24 cellular contexts compared by ENCODE assay signal in the genomic region with DNA sequence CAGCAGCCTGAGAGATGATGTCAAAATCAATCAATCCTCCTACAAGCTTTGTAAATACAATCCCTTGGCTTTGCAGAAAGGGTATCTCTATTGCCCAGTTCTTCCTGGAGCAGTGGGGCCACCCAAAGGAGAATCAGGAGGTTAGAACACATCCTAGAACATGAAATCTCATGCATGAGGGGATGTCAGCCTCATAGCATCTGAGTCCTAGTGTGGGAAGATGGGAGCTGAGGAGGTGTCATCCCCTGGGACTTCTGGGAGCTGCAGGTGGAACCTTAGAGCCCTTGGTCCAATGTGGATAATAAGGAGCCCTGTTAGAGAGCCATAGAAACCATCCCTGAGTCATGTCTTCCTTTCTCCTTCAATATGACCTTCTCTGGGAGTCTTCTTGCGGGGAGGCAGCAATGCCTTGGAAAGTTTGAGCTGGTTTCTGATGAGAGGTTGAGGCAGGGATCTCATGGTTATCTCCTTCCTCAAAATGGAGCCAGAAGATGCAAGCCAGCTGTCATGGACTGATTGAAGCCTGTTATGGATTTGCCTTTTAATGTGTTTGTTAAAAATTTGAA.
"Had no signal": no experiment of that assay in that cellular context is flagged by ENCODE, and none has a peak within 500 bp of the region (broad histone marks: within the 10 kb centered on the region; RNA-seq: fewer than 3 reads in every experiment).

No MANE protein-coding gene starts in this region.

- H3K4me2 ChIP-seq: hepatocyte had no signal

- H3K27ac ChIP-seq: hepatocyte, left lung, lower lobe of right lung, skin epidermis, stomach, testis, thyroid gland, transverse colon, upper lobe of left lung had no signal

- H3K4me3 ChIP-seq: hepatocyte, left lung, lower lobe of right lung, skin epidermis, stomach, testis, thyroid gland, transverse colon, upper lobe of left lung had no signal

- H3K9me3 ChIP-seq: left lung, lower lobe of right lung, stomach, testis, thyroid gland, transverse colon, upper lobe of left lung had no signal

- H3K4me1 ChIP-seq: left lung, lower lobe of right lung, stomach, testis, thyroid gland, transverse colon, upper lobe of left lung had no signal

- H3K27me3 ChIP-seq: hepatocyte, left lung, stomach, testis, thyroid gland, transverse colon, upper lobe of left lung had no signal

- DNase-seq: immature natural killer cell; kidney; left colon; left lung; lower lobe of right lung; mammary epithelial cell; mesenchymal stem cell; naive thymus-derived CD8-positive, alpha-beta T cell; nucleus accumbens; right cardiac atrium; stimulated activated CD4-positive, alpha-beta T cell treated with anti-CD3 and anti-CD28 coated beads, Interleukin-12 subunit alpha, Interleukin-12 subunit beta, amount 100 ng/mL, for 4 hours; stimulated activated CD4-positive, alpha-beta T cell treated with anti-CD3 and anti-CD28 coated beads, Interleukin-15, amount 100 ng/mL, for 24 hours; stimulated activated CD4-positive, alpha-beta T cell treated with anti-CD3 and anti-CD28 coated beads, Interleukin-2, amount 100 ng/mL, for 24 hours; stimulated activated CD4-positive, alpha-beta T cell treated with anti-CD3 and anti-CD28 coated beads, Interleukin-4, amount 100 ng/mL, for 1 hour; stimulated activated naive B cell treated with anti-CD40 and anti-IgM and Interleukin-4, amounts not matched to agents 10 μg/mL and 1 μg/mL and 100 μg/mL, for 72 hours; stimulated activated naive CD8-positive, alpha-beta T cell treated with anti-CD3 and anti-CD28 coated beads, Interleukin-15, Interleukin-2, amounts not matched to agents 100 U/mL and 50 U/mL, for 24 hours; stomach; testis; thyroid gland; transverse colon; upper lobe of left lung had no signal

- H3K36me3 ChIP-seq: left lung, lower lobe of right lung, stomach, thyroid gland, transverse colon, upper lobe of left lung had no signal

- H2AFZ ChIP-seq: hepatocyte had no signal

- FAIRE-seq: islet of Langerhans, kidney had no signal

- H3K79me2 ChIP-seq: hepatocyte had no signal
